In the genomic region with DNA sequence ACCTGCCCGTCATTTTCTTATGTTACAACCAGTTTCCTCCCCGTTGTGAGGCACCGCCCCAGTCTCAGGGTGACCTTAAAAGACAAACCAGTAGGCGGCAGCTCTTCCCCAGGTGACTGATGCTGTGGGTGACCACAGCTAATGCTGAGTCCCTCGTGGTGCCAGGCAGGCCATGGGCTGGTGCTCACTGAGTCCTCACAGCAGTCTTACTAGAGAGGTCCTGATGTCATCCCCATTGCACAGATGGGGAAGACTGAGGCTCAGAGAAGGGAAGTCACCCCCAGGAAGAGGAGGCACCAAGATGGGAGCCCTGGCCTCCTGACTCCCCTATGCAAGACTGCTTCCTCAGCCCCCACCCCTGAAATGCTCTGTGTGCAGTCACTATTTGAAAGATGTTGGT, we compare ENCODE assay signal across 9 cellular contexts. TPM values are rescaled to one million over a fixed set of nuclear protein-coding genes. Genes with fewer than 3 reads are reported as not detected.
A peak's percentile ranks its signal among the peaks of the same experiment; 100 is the strongest.
DNase-seq lines count a peak whose midpoint lies in the region; ATAC-seq and TF ChIP-seq lines count a peak whose summit lies in the region.
"Had no signal": no experiment of that assay in that cellular context is flagged by ENCODE, and none has a peak within 500 bp of the region (broad histone marks: within the 10 kb centered on the region; RNA-seq: fewer than 3 reads in every experiment).

No MANE protein-coding gene starts in this region.

- TF ChIP-seq CTCF in GM12874 (IDR thresholded peaks at IDR 0.05; ENCODE audit: insufficient read depth, low read depth, low read length) = peak; percentile 29; the same call in 1 of the 2 replicates

- no peak for ATAC-seq in HG03097 (IDR thresholded peaks at IDR 0.05; ENCODE audit: low FRiP score, unreplicated experiment)

- peak; percentile 74 for DNase-seq in 8988T
- DNase-seq in RPMI8226 = peak; percentile 64
- peak; percentile 43 for DNase-seq in central memory CD4-positive, alpha-beta T cell
- DNase-seq in NCI-H2107 treated with DMSO at 0.1 percent for 48 hours (lab: John Stamatoyannopoulos, UW; ENCODE audit: unreplicated experiment) = no peak
- DNase-seq in H4 (ENCODE audit: low spot score) = no peak
- DNase-seq in middle frontal gyrus (ENCODE audit: extremely low spot score, low spot score) = no peak

RNA-seq across cellular contexts. Expression of gene CFAP157, which starts 1.0 kb away (rescaled TPM):
- total RNA-seq in H4 (2014; rRNA removed; shearing (Covaris generic)) = not detected in 2 replicates

RNA-seq across cellular contexts. Expression of gene PTRH1, which starts 7.7 kb away (rescaled TPM):
- 9.9 and 11.4 TPM in 2 replicates for total RNA-seq in H4 (2014; rRNA removed; shearing (Covaris generic))

RNA-seq across cellular contexts. Expression of gene TTC16, which starts 8.1 kb away (rescaled TPM):
- not detected in 2 replicates for total RNA-seq in H4 (2014; rRNA removed; shearing (Covaris generic))
- total RNA-seq: fibroblast of villous mesenchyme had no signal

RNA-seq across cellular contexts. Expression of gene TOR2A, which starts 27.3 kb away (rescaled TPM):
- 6.3 and 11.5 TPM in 2 replicates for total RNA-seq in H4 (2014; rRNA removed; shearing (Covaris generic))

Comparison
In these comparisons a context has a peak if more than half of its experiments do, and no peak if none do; other contexts are left out.
1. DNase-seq: peak in 8988T (single experiment), RPMI8226 (single experiment) and central memory CD4-positive, alpha-beta T cell (single experiment); none in NCI-H2107 treated with DMSO at 0.1 percent for 48 hours (single experiment), H4 (single experiment) and middle frontal gyrus (single experiment).